Comparison of ENCODE assay signal across 3 cellular contexts in genomic region chr1:206173110-206173719, GRCh38. TPM values are rescaled to one million over a fixed set of nuclear protein-coding genes. Genes with fewer than 3 reads are reported as not detected.
"Had no signal": no experiment of that assay in that cellular context is flagged by ENCODE, and none has a peak within 500 bp of the region (broad histone marks: within the 10 kb centered on the region; RNA-seq: fewer than 3 reads in every experiment).

No MANE protein-coding gene starts in this region.

RNA-seq across cellular contexts. Expression of gene AVPR1B, which starts 56.0 kb away (rescaled TPM):
- total RNA-seq: LHCN-M2, M059J, MCF 10A had no signal
